30 cellular contexts compared by ENCODE assay signal in genomic region chr1:78601068-78601467, GRCh38.
"Had no signal": no experiment of that assay in that cellular context is flagged by ENCODE, and none has a peak within 500 bp of the region (broad histone marks: within the 10 kb centered on the region; RNA-seq: fewer than 3 reads in every experiment).

No MANE protein-coding gene starts in this region.

- H3K9me3 Mint-ChIP-seq: activated CD4-positive, alpha-beta memory T cell treated with anti-CD3 and anti-CD28 coated beads, Interleukin-2, amount 10 ng/mL, durations not matched to agents 7 days and 5 days; activated naive CD4-positive, alpha-beta T cell treated with anti-CD3 and anti-CD28 coated beads, Interleukin-2, amount 10 ng/mL, durations not matched to agents 7 days and 5 days; activated naive CD8-positive, alpha-beta T cell treated with anti-CD3 and anti-CD28 coated beads for 36 hours; activated T-helper 17 cell treated with anti-CD3 and anti-CD28 coated beads, Interleukin-2, amount 50 U/mL, for 72 hours; T-cell had no signal

- DNase-seq: activated CD4-positive, alpha-beta memory T cell treated with anti-CD3 and anti-CD28 coated beads, Interleukin-2, amount 10 ng/mL, durations not matched to agents 7 days and 5 days; activated CD4-positive, alpha-beta T cell treated with anti-CD3 and anti-CD28 coated beads for 36 hours; activated CD4-positive, alpha-beta T cell treated with anti-CD3 and anti-CD28 coated beads, Interleukin-2, amount 50 U/mL, for 1 hour; activated gamma-delta T cell treated with Interleukin-2 at 50 U/mL for 16 hours; activated naive CD4-positive, alpha-beta T cell treated with anti-CD3 and anti-CD28 coated beads, Interleukin-2, amount 10 ng/mL, durations not matched to agents 7 days and 5 days; activated naive CD8-positive, alpha-beta T cell treated with anti-CD3 and anti-CD28 coated beads for 36 hours; activated T-cell treated with anti-CD3 and anti-CD28 coated beads for 4 hours; activated T-cell treated with anti-CD3 and anti-CD28 coated beads, Interleukin-2, amount 50 U/mL, for 48 hours; cerebellar nuclear complex; Karpas-422; MM.1S; NCI-H1694; NCI-H2029; NCI-H2107; NCI-H2171 treated with DMSO at 0.1 percent for 48 hours; NCI-H226; NCI-H526; NCI-H774; NK-92 treated with Interleukin-12 subunit alpha and Interleukin-12 subunit beta, amount 100 ng/mL, for 24 hours; OCI-M1; RPMI8226; T-cell; T-helper 2 cell; T1000; WERI-Rb-1 had no signal

- H3K36me3 Mint-ChIP-seq: activated naive CD4-positive, alpha-beta T cell treated with anti-CD3 and anti-CD28 coated beads, Interleukin-2, amount 10 ng/mL, durations not matched to agents 7 days and 5 days; activated naive CD8-positive, alpha-beta T cell treated with anti-CD3 and anti-CD28 coated beads for 36 hours; T-cell had no signal

- H3K27ac Mint-ChIP-seq: activated CD4-positive, alpha-beta memory T cell treated with anti-CD3 and anti-CD28 coated beads, Interleukin-2, amount 10 ng/mL, durations not matched to agents 7 days and 5 days; activated CD4-positive, alpha-beta T cell treated with anti-CD3 and anti-CD28 coated beads for 36 hours; activated naive CD4-positive, alpha-beta T cell treated with anti-CD3 and anti-CD28 coated beads, Interleukin-2, amount 10 ng/mL, durations not matched to agents 7 days and 5 days; activated naive CD8-positive, alpha-beta T cell treated with anti-CD3 and anti-CD28 coated beads for 36 hours; activated T-helper 17 cell treated with anti-CD3 and anti-CD28 coated beads, Interleukin-2, amount 50 U/mL, for 72 hours; T-cell had no signal

- H3K4me3 ChIP-seq: K562, SK-N-MC had no signal

- H3K27ac ChIP-seq: SK-N-MC, WERI-Rb-1 had no signal

- H3K36me3 ChIP-seq: WERI-Rb-1 had no signal

- ATAC-seq: activated CD4-positive, alpha-beta T cell treated with anti-CD3 and anti-CD28 coated beads for 36 hours; activated T-helper 17 cell treated with anti-CD3 and anti-CD28 coated beads, Interleukin-2, amount 50 U/mL, for 72 hours; K562; Panc1; Right ventricle myocardium inferior; T-cell had no signal

- H3K4me1 Mint-ChIP-seq: activated CD4-positive, alpha-beta memory T cell treated with anti-CD3 and anti-CD28 coated beads, Interleukin-2, amount 10 ng/mL, durations not matched to agents 7 days and 5 days; activated CD4-positive, alpha-beta T cell treated with anti-CD3 and anti-CD28 coated beads for 36 hours; activated naive CD4-positive, alpha-beta T cell treated with anti-CD3 and anti-CD28 coated beads, Interleukin-2, amount 10 ng/mL, durations not matched to agents 7 days and 5 days; activated naive CD8-positive, alpha-beta T cell treated with anti-CD3 and anti-CD28 coated beads for 36 hours; activated T-helper 17 cell treated with anti-CD3 and anti-CD28 coated beads, Interleukin-2, amount 50 U/mL, for 72 hours; T-cell had no signal

- H3K27me3 Mint-ChIP-seq: activated CD4-positive, alpha-beta T cell treated with anti-CD3 and anti-CD28 coated beads for 36 hours; activated naive CD8-positive, alpha-beta T cell treated with anti-CD3 and anti-CD28 coated beads for 36 hours had no signal

- H3K4me3 Mint-ChIP-seq: activated CD4-positive, alpha-beta memory T cell treated with anti-CD3 and anti-CD28 coated beads, Interleukin-2, amount 10 ng/mL, durations not matched to agents 7 days and 5 days; activated CD4-positive, alpha-beta T cell treated with anti-CD3 and anti-CD28 coated beads for 36 hours; activated naive CD4-positive, alpha-beta T cell treated with anti-CD3 and anti-CD28 coated beads, Interleukin-2, amount 10 ng/mL, durations not matched to agents 7 days and 5 days; activated naive CD8-positive, alpha-beta T cell treated with anti-CD3 and anti-CD28 coated beads for 36 hours; activated T-helper 17 cell treated with anti-CD3 and anti-CD28 coated beads, Interleukin-2, amount 50 U/mL, for 72 hours; T-cell had no signal
